In the genomic region with DNA sequence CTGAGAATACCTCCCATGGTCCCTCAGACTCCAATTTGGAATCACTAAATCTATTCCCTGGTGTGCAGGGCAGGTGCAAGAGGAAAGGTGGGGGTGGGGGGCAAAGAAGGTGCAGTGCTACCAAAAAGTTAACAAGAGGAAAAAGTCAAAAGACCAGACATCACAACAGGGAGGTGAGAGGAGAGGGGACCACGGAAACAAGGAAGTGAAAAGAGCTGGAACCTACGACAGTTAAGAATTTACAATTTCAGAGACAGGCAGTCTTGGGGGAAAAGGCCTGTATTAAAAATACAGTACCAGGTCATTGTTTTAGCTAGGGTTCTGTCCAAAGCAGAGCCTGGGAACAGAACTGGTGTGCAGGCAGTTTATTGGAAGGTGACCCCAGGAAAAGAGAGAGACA, we compare ENCODE assay signal across 9 cellular contexts. TPM values are rescaled to one million over a fixed set of nuclear protein-coding genes. Genes with fewer than 3 reads are reported as not detected.
A peak's percentile ranks its signal among the peaks of the same experiment; 100 is the strongest.
DNase-seq lines count a peak whose midpoint lies in the region; ATAC-seq lines count a peak whose summit lies in the region.
"Had no signal": no experiment of that assay in that cellular context is flagged by ENCODE, and none has a peak within 500 bp of the region (broad histone marks: within the 10 kb centered on the region; RNA-seq: fewer than 3 reads in every experiment).

No MANE protein-coding gene starts in this region.

- H3K27ac ChIP-seq in neuronal stem cell (replicated peaks; ENCODE audit: low read length): no peak overlapping the region

- no peak overlapping the region for H2BK5ac ChIP-seq in neuronal stem cell (ENCODE audit: low read length)

- H2AK5ac ChIP-seq in neuronal stem cell (ENCODE audit: low read depth, low read length): no peak overlapping the region

- peaks cover 2% of the 10 kb centered on the region for H3K36me3 Mint-ChIP-seq in activated naive CD8-positive, alpha-beta T cell
- H3K36me3 Mint-ChIP-seq in activated naive CD8-positive, alpha-beta T cell treated with anti-CD3 and anti-CD28 coated beads, Interleukin-2, amount 50 U/mL, for 24 hours (ENCODE audit: low read depth): peaks cover 1% of the 10 kb centered on the region
- H3K36me3 Mint-ChIP-seq in stimulated activated memory B cell treated with anti-CD40 and anti-IgM and Interleukin-4, amounts not matched to agents 10 μg/mL and 1 μg/mL and 100 μg/mL, for 72 hours: peaks cover 6% of the 10 kb centered on the region
- peaks cover 5% of the 10 kb centered on the region for H3K36me3 Mint-ChIP-seq in activated CD4-positive, alpha-beta T cell treated with anti-CD3 and anti-CD28 coated beads, Interleukin-2, amount 10 ng/mL, durations not matched to agents 7 days and 5 days (ENCODE audit: low read depth)

- H4K8ac ChIP-seq in neuronal stem cell (ENCODE audit: low read depth, low read length): no peak overlapping the region

- no peak overlapping the region for H2BK15ac ChIP-seq in neuronal stem cell (ENCODE audit: low read length)

- no peak overlapping the region for H3K4ac ChIP-seq in neuronal stem cell (ENCODE audit: low read length)

- POLR2A ChIA-PET in activated CD4-positive, alpha-beta T cell treated with anti-CD3 and anti-CD28 coated beads, Interleukin-2, amount 10 ng/mL, durations not matched to agents 7 days and 5 days (lab: Charles Lee): interaction anchor here (0.7 kb wide), 1 partner anchor 39 kb away, joined by 4 read pairs; no protein-coding TSS in a partner anchor

- H3K4me1 ChIP-seq in neuronal stem cell (ENCODE audit: control insufficient read depth in 2 of 2, insufficient read depth in 1 of 2, low read depth in 1 of 2, low read length in 2 of 2): peaks cover 16 to 25% of the 10 kb centered on the region in 2 donors

- no peak overlapping the region for H2BK12ac ChIP-seq in neuronal stem cell (ENCODE audit: low read length)

- H3K4me3 ChIP-seq in neuronal stem cell (ENCODE audit: low read length in 2 of 2): no peak overlapping the region

- H3K9me3 Mint-ChIP-seq in activated naive CD8-positive, alpha-beta T cell (ENCODE audit: low read depth): no peaks in the 10 kb centered on the region
- H3K9me3 Mint-ChIP-seq in activated naive CD8-positive, alpha-beta T cell treated with anti-CD3 and anti-CD28 coated beads, Interleukin-2, amount 50 U/mL, for 24 hours: no peaks in the 10 kb centered on the region
- H3K9me3 Mint-ChIP-seq in stimulated activated memory B cell treated with anti-CD40 and anti-IgM and Interleukin-4, amounts not matched to agents 10 μg/mL and 1 μg/mL and 100 μg/mL, for 72 hours: no peaks in the 10 kb centered on the region
- H3K9me3 Mint-ChIP-seq in activated CD4-positive, alpha-beta T cell treated with anti-CD3 and anti-CD28 coated beads, Interleukin-2, amount 10 ng/mL, durations not matched to agents 7 days and 5 days: no peaks in the 10 kb centered on the region

- no peak for DNase-seq in activated naive CD8-positive, alpha-beta T cell treated with anti-CD3 and anti-CD28 coated beads, Interleukin-2, amount 50 U/mL, for 24 hours
- DNase-seq in MV-4-11 (lab: John Stamatoyannopoulos, UW) (peak; percentile 44), neuronal stem cell (ENCODE audit: low spot score) (no peak)
- no peak for DNase-seq in activated CD4-positive, alpha-beta T cell treated with anti-CD3 and anti-CD28 coated beads, Interleukin-2, amount 10 ng/mL, durations not matched to agents 7 days and 5 days
- no peak for DNase-seq in central memory CD4-positive, alpha-beta T cell
- DNase-seq: NCI-H187 treated with DMSO at 0.1 percent for 48 hours had no signal

- H3K18ac ChIP-seq in neuronal stem cell (ENCODE audit: low read length): no peak overlapping the region

- peaks cover 0 to 38% of the 10 kb centered on the region in 2 donors for H3K36me3 ChIP-seq in neuronal stem cell (replicated peaks in 1 of 2; ENCODE audit: control insufficient read depth in 2 of 2, insufficient read depth in 2 of 2, low read length in 2 of 2)

- H3K9ac ChIP-seq in neuronal stem cell (ENCODE audit: low read depth, low read length, poor library complexity): no peak overlapping the region

- H3K4me3 Mint-ChIP-seq in activated naive CD8-positive, alpha-beta T cell: peak overlapping the region; percentile 22
- no peak overlapping the region for H3K4me3 Mint-ChIP-seq in activated naive CD8-positive, alpha-beta T cell treated with anti-CD3 and anti-CD28 coated beads, Interleukin-2, amount 50 U/mL, for 24 hours
- H3K4me3 Mint-ChIP-seq in stimulated activated memory B cell treated with anti-CD40 and anti-IgM and Interleukin-4, amounts not matched to agents 10 μg/mL and 1 μg/mL and 100 μg/mL, for 72 hours: peak overlapping the region; percentile 38
- no peak overlapping the region for H3K4me3 Mint-ChIP-seq in activated CD4-positive, alpha-beta T cell treated with anti-CD3 and anti-CD28 coated beads, Interleukin-2, amount 10 ng/mL, durations not matched to agents 7 days and 5 days

- peaks cover 45% of the 10 kb centered on the region for H3K4me1 Mint-ChIP-seq in activated naive CD8-positive, alpha-beta T cell (ENCODE audit: low read depth)
- H3K4me1 Mint-ChIP-seq in activated naive CD8-positive, alpha-beta T cell treated with anti-CD3 and anti-CD28 coated beads, Interleukin-2, amount 50 U/mL, for 24 hours: peaks cover 54% of the 10 kb centered on the region
- H3K4me1 Mint-ChIP-seq in stimulated activated memory B cell treated with anti-CD40 and anti-IgM and Interleukin-4, amounts not matched to agents 10 μg/mL and 1 μg/mL and 100 μg/mL, for 72 hours: peaks cover 74% of the 10 kb centered on the region
- H3K4me1 Mint-ChIP-seq in activated CD4-positive, alpha-beta T cell treated with anti-CD3 and anti-CD28 coated beads, Interleukin-2, amount 10 ng/mL, durations not matched to agents 7 days and 5 days: peaks cover 26% of the 10 kb centered on the region

- no peaks in the 10 kb centered on the region for H3K27me3 ChIP-seq in neuronal stem cell (ENCODE audit: control insufficient read depth in 3 of 3, insufficient read depth in 3 of 3, low read depth in 1 of 3, low read length in 3 of 3)

- peaks cover 10% of the 10 kb centered on the region for H3K79me1 ChIP-seq in neuronal stem cell (ENCODE audit: low read depth, low read length)

- H2BK120ac ChIP-seq in neuronal stem cell (ENCODE audit: low read depth, low read length): no peak overlapping the region

- CTCF ChIA-PET in activated CD4-positive, alpha-beta T cell treated with anti-CD3 and anti-CD28 coated beads, Interleukin-2, amount 10 ng/mL, durations not matched to agents 7 days and 5 days (lab: Charles Lee): no interaction called here

- H3K9me3 ChIP-seq in neuronal stem cell (replicated peaks in 1 of 2; ENCODE audit: control insufficient read depth in 2 of 2, insufficient read depth in 1 of 2, low read depth in 1 of 2, low read length in 2 of 2): peaks cover 0 to 18% of the 10 kb centered on the region in 2 donors

- no peak overlapping the region for H3K27ac Mint-ChIP-seq in activated naive CD8-positive, alpha-beta T cell
- no peak overlapping the region for H3K27ac Mint-ChIP-seq in activated naive CD8-positive, alpha-beta T cell treated with anti-CD3 and anti-CD28 coated beads, Interleukin-2, amount 50 U/mL, for 24 hours
- H3K27ac Mint-ChIP-seq in stimulated activated memory B cell treated with anti-CD40 and anti-IgM and Interleukin-4, amounts not matched to agents 10 μg/mL and 1 μg/mL and 100 μg/mL, for 72 hours: peak overlapping the region; percentile 80
- H3K27ac Mint-ChIP-seq in activated CD4-positive, alpha-beta T cell treated with anti-CD3 and anti-CD28 coated beads, Interleukin-2, amount 10 ng/mL, durations not matched to agents 7 days and 5 days: no peak overlapping the region

- no peak overlapping the region for H3K23ac ChIP-seq in neuronal stem cell (ENCODE audit: low read depth, low read length, poor library complexity)

- H3K4me2 ChIP-seq in neuronal stem cell (ENCODE audit: insufficient read depth, low read length, poor library complexity, severe bottlenecking): no peak overlapping the region

- H2AFZ ChIP-seq in neuronal stem cell (ENCODE audit: low read length): no peak overlapping the region

- H3K27me3 Mint-ChIP-seq in activated naive CD8-positive, alpha-beta T cell: no peaks in the 10 kb centered on the region
- H3K27me3 Mint-ChIP-seq in activated naive CD8-positive, alpha-beta T cell treated with anti-CD3 and anti-CD28 coated beads, Interleukin-2, amount 50 U/mL, for 24 hours: no peaks in the 10 kb centered on the region
- H3K27me3 Mint-ChIP-seq in stimulated activated memory B cell treated with anti-CD40 and anti-IgM and Interleukin-4, amounts not matched to agents 10 μg/mL and 1 μg/mL and 100 μg/mL, for 72 hours: no peaks in the 10 kb centered on the region
- no peaks in the 10 kb centered on the region for H3K27me3 Mint-ChIP-seq in activated CD4-positive, alpha-beta T cell treated with anti-CD3 and anti-CD28 coated beads, Interleukin-2, amount 10 ng/mL, durations not matched to agents 7 days and 5 days

- no peak overlapping the region for H4K91ac ChIP-seq in neuronal stem cell (ENCODE audit: low read depth, low read length, poor library complexity)

- no peak overlapping the region for H3K14ac ChIP-seq in neuronal stem cell (ENCODE audit: low read length)

- no CpG with 5 or more reads among the region's 2 CpGs for WGBS in neuronal stem cell (ENCODE audit: extremely low coverage in 2 of 2, insufficient read length in 2 of 2, insufficient replicate concordance in 1 of 2), 2 donors

- ATAC-seq in activated naive CD8-positive, alpha-beta T cell treated with anti-CD3 and anti-CD28 coated beads, Interleukin-2, amount 50 U/mL, for 24 hours: no peak
- peak; percentile 68 for ATAC-seq in HG02623 (IDR thresholded peaks at IDR 0.05; ENCODE audit: unreplicated experiment)
- peak; percentile 69 for ATAC-seq in stimulated activated memory B cell treated with anti-CD40 and anti-IgM and Interleukin-4, amounts not matched to agents 10 μg/mL and 1 μg/mL and 100 μg/mL, for 72 hours

RNA-seq across cellular contexts. Expression of a gene that starts 14.6 kb away (rescaled TPM):
- 10 to 100 TPM; 89.4 to 98.4 TPM for total RNA-seq in activated CD4-positive, alpha-beta T cell treated with anti-CD3 and anti-CD28 coated beads, Interleukin-2, amount 10 ng/mL, durations not matched to agents 7 days and 5 days
- polyA plus RNA-seq in neuronal stem cell (2013, experiment 1 of 2): 178 TPM
- polyA plus RNA-seq in neuronal stem cell (2013, experiment 2 of 2): 189 TPM

Comparison
In these comparisons a context has a peak if more than half of its experiments do, and no peak if none do; other contexts are left out.
1. H3K4me3 Mint-ChIP-seq: peak in activated naive CD8-positive, alpha-beta T cell (single experiment) and stimulated activated memory B cell treated with anti-CD40 and anti-IgM and Interleukin-4, amounts not matched to agents 10 μg/mL and 1 μg/mL and 100 μg/mL, for 72 hours (single experiment); none in activated naive CD8-positive, alpha-beta T cell treated with anti-CD3 and anti-CD28 coated beads, Interleukin-2, amount 50 U/mL, for 24 hours (single experiment) and activated CD4-positive, alpha-beta T cell treated with anti-CD3 and anti-CD28 coated beads, Interleukin-2, amount 10 ng/mL, durations not matched to agents 7 days and 5 days (single experiment).